In genomic region chr22:35172452-35172851, GRCh38 we compare ENCODE assay signal across 16 cellular contexts.
DNase-seq lines count a peak whose midpoint lies in the region; ATAC-seq and TF ChIP-seq lines count a peak whose summit lies in the region.
"Had no signal": no experiment of that assay in that cellular context is flagged by ENCODE, and none has a peak within 500 bp of the region (broad histone marks: within the 10 kb centered on the region; RNA-seq: fewer than 3 reads in every experiment).

No MANE protein-coding gene starts in this region.

- POLR2A ChIA-PET in HEK293 (lab: Yijun Ruan, JAX), result no interaction called here

- H3K36me3 ChIP-seq in HEK293 (ENCODE audit: control insufficient read depth in 2 of 2, insufficient read depth in 1 of 2, low read length in 2 of 2) (no peaks in the 10 kb centered on the region), WERI-Rb-1 (no peaks in the 10 kb centered on the region), SJCRH30 (no peaks in the 10 kb centered on the region)
- H3K36me3 ChIP-seq: SJSA1 had no signal

- ATAC-seq in HG03139 (IDR thresholded peaks at IDR 0.05; ENCODE audit: unreplicated experiment) (no peak), HG02678 (IDR thresholded peaks at IDR 0.05; ENCODE audit: unreplicated experiment) (no peak)
- ATAC-seq: effector memory CD8-positive, alpha-beta T cell; HepG2 had no signal

- no peak overlapping the region for H3K4me3 ChIP-seq in HEK293 (ENCODE audit: low read depth, low read length)
- no peak overlapping the region for H3K4me3 ChIP-seq in WERI-Rb-1 (ENCODE audit: low read depth, low read length)
- H3K4me3 ChIP-seq in SJCRH30, result no peak overlapping the region
- H3K4me3 ChIP-seq: SJSA1 had no signal

- H3K27me3 ChIP-seq in WERI-Rb-1 (ENCODE audit: insufficient read depth, low read depth, severe bottlenecking) (no peaks in the 10 kb centered on the region), SJCRH30 (no peaks in the 10 kb centered on the region)
- H3K27me3 ChIP-seq: SJSA1 had no signal

- CTCF ChIA-PET in HEK293 (lab: Yijun Ruan, JAX), result no interaction called here

- H3K27ac ChIP-seq in HEK293 (ENCODE audit: extremely low read depth, low read depth, low read length) (no peak overlapping the region), WERI-Rb-1 (0 out of 2 replicates have a peak overlapping the region, but pooled peaks have one; percentile 24), SJCRH30 (no peak overlapping the region)
- H3K27ac ChIP-seq: SJSA1 had no signal

- DNase-seq in NCI-H1694 (lab: John Stamatoyannopoulos, UW), result peak; percentile 75
- peak; percentile 2 for DNase-seq in NCI-H2227 treated with DMSO at 0.1 percent for 48 hours (lab: John Stamatoyannopoulos, UW)
- peak; percentile 59 for DNase-seq in WERI-Rb-1
- no peak for DNase-seq in SJCRH30
- DNase-seq: activated CD4-positive, alpha-beta memory T cell treated with anti-CD3 and anti-CD28 coated beads for 36 hours; activated effector memory CD4-positive, alpha-beta T cell treated with anti-CD3 and anti-CD28 coated beads, Interleukin-2, amount 50 U/mL, for 16 hours; effector memory CD8-positive, alpha-beta T cell; HFFc6; nucleus accumbens; T-helper 2 cell; trophoblast cell had no signal

- H3K4me1 ChIP-seq in HEK293 (ENCODE audit: control insufficient read depth, insufficient read depth, low read length), result no peaks in the 10 kb centered on the region
- no peaks in the 10 kb centered on the region for H3K4me1 ChIP-seq in SJCRH30
- H3K4me1 ChIP-seq: SJSA1 had no signal

- H3K9me3 ChIP-seq in HEK293 (ENCODE audit: control insufficient read depth, insufficient read depth, low read depth, low read length) (no peaks in the 10 kb centered on the region), WERI-Rb-1 (ENCODE audit: severe bottlenecking) (no peaks in the 10 kb centered on the region), SJCRH30 (replicated peaks) (no peaks in the 10 kb centered on the region)
- H3K9me3 ChIP-seq: SJSA1 had no signal

- TF ChIP-seq CTCF in HEK293 (tag by site-specific recombination; IDR thresholded peaks at IDR 0.05) (no peak), WERI-Rb-1 (IDR thresholded peaks at IDR 0.05; ENCODE audit: low read depth, low read length) (no peak)

TF ChIP-seq in HEK293, 187 proteins besides CTCF, POLR2A, EP300 and RAD21:
- peak; percentile 43; the same call in 1 of the 2 replicates for TF ChIP-seq ZFP69B (tag by site-specific recombination; IDR thresholded peaks at IDR 0.05)
- no peak for TF ChIP-seq ZNF571 (tag by site-specific recombination; IDR thresholded peaks at IDR 0.05)
- peak; percentile 68; the same call in 1 of the 2 replicates for TF ChIP-seq ZNF692 (tag by site-specific recombination; IDR thresholded peaks at IDR 0.05)

Comparison
In these comparisons a context has a peak if more than half of its experiments do, and no peak if none do; other contexts are left out.
1. DNase-seq: peak in NCI-H1694 (single experiment), NCI-H2227 treated with DMSO at 0.1 percent for 48 hours (single experiment) and WERI-Rb-1 (single experiment); none in SJCRH30 (0 of 2).